ENCODE assay signal across 8 cellular contexts in the genomic region with DNA sequence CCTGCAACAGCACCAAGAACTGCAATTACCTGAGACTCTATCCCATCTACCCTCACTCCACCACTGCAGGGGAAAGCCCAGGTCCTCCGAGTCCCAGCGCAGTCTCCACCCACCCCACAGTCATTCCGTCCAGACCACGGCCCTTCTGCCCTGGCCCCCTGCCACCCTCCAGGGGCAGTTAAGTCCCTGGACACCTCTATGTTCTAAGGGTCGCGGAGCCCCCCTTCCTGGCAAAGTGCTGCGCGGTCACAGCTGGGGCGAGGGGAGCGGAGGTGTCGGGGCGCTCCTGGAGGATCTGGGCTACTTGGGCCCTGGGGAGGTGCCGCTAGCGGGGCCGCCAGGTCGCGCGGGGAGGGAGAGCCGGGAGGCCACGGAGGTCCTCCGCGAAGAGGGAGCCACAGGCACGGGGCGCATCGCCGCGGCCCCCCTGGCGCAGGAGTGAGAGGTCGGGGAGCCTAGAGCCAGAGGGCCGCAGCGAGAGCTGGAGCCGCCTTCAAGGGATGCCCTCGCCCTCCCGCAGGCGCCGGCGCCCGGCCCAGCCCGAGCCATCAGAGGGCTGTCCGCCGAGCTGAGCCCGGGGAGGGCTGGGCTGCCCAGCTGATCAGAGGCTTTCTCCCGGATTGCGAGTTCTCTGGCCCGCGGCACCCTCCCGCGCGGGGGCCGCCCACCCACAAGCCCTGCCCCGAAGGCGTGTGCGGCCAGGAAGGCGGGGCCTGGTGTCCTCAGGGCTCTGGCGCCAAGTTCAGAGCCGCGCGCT. TPM values are rescaled to one million over a fixed set of nuclear protein-coding genes. Genes with fewer than 3 reads are reported as not detected.
DNase-seq lines count a peak whose midpoint lies in the region; ATAC-seq and TF ChIP-seq lines count a peak whose summit lies in the region.

No MANE protein-coding gene starts in this region.

- H3K4me3 Mint-ChIP-seq in dendritic cell treated with granulocyte-macrophage colony-stimulating factor and Interleukin-4, amounts not matched to agents 40 ng/mL and 50 ng/mL, for 4 days, result peak overlapping the region; percentile 68

- no peak overlapping the region for H3K27ac Mint-ChIP-seq in dendritic cell treated with granulocyte-macrophage colony-stimulating factor and Interleukin-4, amounts not matched to agents 40 ng/mL and 50 ng/mL, for 4 days

- intact Hi-C loops in dendritic cell treated with granulocyte-macrophage colony-stimulating factor and Interleukin-4, amounts not matched to agents 40 ng/mL and 50 ng/mL, for 4 days (cut with micrococcal nuclease), result no loop called here
- intact Hi-C loops in left colon (cut with DNase I, micrococcal nuclease), result no loop called here

- H3K9me3 Mint-ChIP-seq in dendritic cell treated with granulocyte-macrophage colony-stimulating factor and Interleukin-4, amounts not matched to agents 40 ng/mL and 50 ng/mL, for 4 days, result no peaks in the 10 kb centered on the region

- DNase-seq in GM13976 (ENCODE audit: low spot score), result peak; percentile 71
- peak; percentile 52 for DNase-seq in LNCaP clone FGC (ENCODE audit: low read depth)
- DNase-seq in activated CD4-positive, alpha-beta T cell treated with anti-CD3 and anti-CD28 coated beads for 48 hours, result peak; percentile 69
- DNase-seq in left colon, result peak; percentile 75 to 88
- DNase-seq in stimulated activated CD4-positive, alpha-beta T cell treated with anti-CD3 and anti-CD28 coated beads, Interleukin-1b, Interleukin-23, amount 100 ng/mL, for 48 hours, result peak; percentile 53
- DNase-seq in NCI-H446 treated with DMSO at 0.1 percent for 48 hours (lab: John Stamatoyannopoulos, UW), result no peak

- H3K4me1 Mint-ChIP-seq in dendritic cell treated with granulocyte-macrophage colony-stimulating factor and Interleukin-4, amounts not matched to agents 40 ng/mL and 50 ng/mL, for 4 days (ENCODE audit: low read depth), result peaks cover 26% of the 10 kb centered on the region

- no peaks in the 10 kb centered on the region for H3K36me3 Mint-ChIP-seq in dendritic cell treated with granulocyte-macrophage colony-stimulating factor and Interleukin-4, amounts not matched to agents 40 ng/mL and 50 ng/mL, for 4 days (ENCODE audit: low read depth)

- H3K27me3 Mint-ChIP-seq in dendritic cell treated with granulocyte-macrophage colony-stimulating factor and Interleukin-4, amounts not matched to agents 40 ng/mL and 50 ng/mL, for 4 days, result peaks cover 37% of the 10 kb centered on the region

- H3K4me3 ChIP-seq in LNCaP clone FGC (ENCODE audit: low read depth, low read length), result peak overlapping the region; percentile 50

- ATAC-seq in left colon (peak; percentile 82), GM21390 (IDR thresholded peaks at IDR 0.05; ENCODE audit: unreplicated experiment) (no peak)

- TF ChIP-seq CTCF in GM13976 (IDR thresholded peaks at IDR 0.05; ENCODE audit: borderline replicate concordance, control extremely low read depth, extremely low read depth, insufficient read depth, missing control alignments) (no peak), LNCaP clone FGC (IDR thresholded peaks at IDR 0.05; ENCODE audit: control insufficient read depth, extremely low read depth, insufficient read depth) (no peak)

- in situ Hi-C loops in GM13976 (cut with MboI; ENCODE audit: low sequenced_read_pairs, unreplicated experiment), result loop anchor here (5.0 to 10.0 kb wide), 2 partner anchors 175 to 1102 kb away; partner anchors contain the start of gene ZNF488

RNA-seq across cellular contexts. Expression of gene ANTXRL, which starts 4.2 kb away (rescaled TPM):
- not detected for total RNA-seq in left colon
